1 cellular context compared by ENCODE assay signal in the genomic region with DNA sequence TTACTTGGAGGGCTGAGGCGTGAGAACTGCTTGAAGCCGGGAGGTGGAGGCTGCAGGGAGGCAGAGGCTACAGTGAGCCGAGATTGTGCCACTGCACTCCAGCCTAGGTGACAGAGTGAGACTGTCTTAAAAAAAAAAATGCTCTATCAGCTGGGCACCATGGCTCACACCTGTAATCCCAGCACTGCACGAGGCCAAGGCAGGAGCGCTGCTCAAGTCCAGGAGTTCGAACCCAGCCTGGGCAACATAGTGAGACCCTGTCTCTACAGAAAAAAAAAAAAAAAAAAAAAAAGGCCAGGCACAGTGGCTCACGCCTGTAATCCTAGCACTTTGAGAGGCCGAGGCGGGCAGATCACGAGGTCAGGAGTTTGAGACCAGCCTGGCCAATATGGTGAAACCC. TPM values are rescaled to one million over a fixed set of nuclear protein-coding genes. Genes with fewer than 3 reads are reported as not detected.
"Had no signal": no experiment of that assay in that cellular context is flagged by ENCODE, and none has a peak within 500 bp of the region (broad histone marks: within the 10 kb centered on the region; RNA-seq: fewer than 3 reads in every experiment).

No MANE protein-coding gene starts in this region.

RNA-seq across cellular contexts. Expression of a gene that starts 51.5 kb away (rescaled TPM):
- total RNA-seq: myocyte had no signal
